27 cellular contexts compared by ENCODE assay signal in the genomic region with DNA sequence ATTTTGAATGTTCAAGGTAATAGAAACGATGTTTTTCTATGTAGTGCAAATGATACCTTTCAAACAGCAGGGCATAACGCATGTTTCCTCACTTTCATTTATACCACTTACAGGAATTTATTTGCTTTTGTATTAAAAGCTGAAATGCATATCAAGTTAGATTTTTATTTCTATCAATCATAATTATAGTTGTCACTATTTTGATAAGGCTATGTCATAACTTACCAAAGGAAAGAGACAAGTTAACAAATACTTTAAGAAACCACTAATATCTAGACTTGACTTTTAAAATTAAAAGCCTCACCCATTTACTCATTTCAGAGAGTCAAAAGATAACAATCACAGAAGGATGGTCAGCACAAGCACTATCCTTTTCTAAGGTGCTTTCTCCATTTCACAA. TPM values are rescaled to one million over a fixed set of nuclear protein-coding genes. Genes with fewer than 3 reads are reported as not detected.
DNase-seq lines count a peak whose midpoint lies in the region; ATAC-seq and TF ChIP-seq lines count a peak whose summit lies in the region.
"Had no signal": no experiment of that assay in that cellular context is flagged by ENCODE, and none has a peak within 500 bp of the region (broad histone marks: within the 10 kb centered on the region; RNA-seq: fewer than 3 reads in every experiment).

No MANE protein-coding gene starts in this region.

- H4K20me1 ChIP-seq in Loucy (ENCODE audit: insufficient read depth, low read length, poor library complexity, severe bottlenecking) = peaks cover 60% of the 10 kb centered on the region
- peaks cover 69% of the 10 kb centered on the region for H4K20me1 ChIP-seq in PC-3 (ENCODE audit: low read length)

- POLR2A ChIA-PET in PC-3 (lab: Charles Lee; ENCODE audit: unreplicated experiment) = no interaction called here

- H3K4me3 Mint-ChIP-seq in activated T-cell treated with anti-CD3 and anti-CD28 coated beads, Interleukin-2, amount 50 U/mL, for 24 hours = no peak overlapping the region
- H3K4me3 Mint-ChIP-seq in activated naive CD8-positive, alpha-beta T cell = no peak overlapping the region
- H3K4me3 Mint-ChIP-seq in stimulated activated naive B cell treated with anti-CD40 and anti-IgM and Interleukin-4, amounts not matched to agents 10 μg/mL and 1 μg/mL and 100 μg/mL, for 72 hours = no peak overlapping the region
- no peak overlapping the region for H3K4me3 Mint-ChIP-seq in stimulated activated naive CD8-positive, alpha-beta T cell treated with anti-CD3 and anti-CD28 coated beads, Interleukin-15, amount 100 ng/mL, for 72 hours
- H3K4me3 Mint-ChIP-seq: activated CD4-positive, alpha-beta memory T cell treated with anti-CD3 and anti-CD28 coated beads, Interleukin-2, amount 10 ng/mL, durations not matched to agents 7 days and 5 days had no signal

- H3K27me3 ChIP-seq in Loucy (ENCODE audit: insufficient read depth, low read length, poor library complexity, severe bottlenecking) (no peaks in the 10 kb centered on the region), PC-3 (ENCODE audit: low read length) (no peaks in the 10 kb centered on the region)
- H3K27me3 ChIP-seq: colonic mucosa, heart right ventricle, ovary, tibial nerve had no signal

- peaks cover 3% of the 10 kb centered on the region for H3K36me3 Mint-ChIP-seq in activated T-cell treated with anti-CD3 and anti-CD28 coated beads, Interleukin-2, amount 50 U/mL, for 24 hours (ENCODE audit: low read depth)
- no peaks in the 10 kb centered on the region for H3K36me3 Mint-ChIP-seq in activated naive CD8-positive, alpha-beta T cell
- H3K36me3 Mint-ChIP-seq in stimulated activated naive B cell treated with anti-CD40 and anti-IgM and Interleukin-4, amounts not matched to agents 10 μg/mL and 1 μg/mL and 100 μg/mL, for 72 hours = peaks cover 0 to 8% of the 10 kb centered on the region in 2 donors

- no peak for DNase-seq in activated T-cell treated with anti-CD3 and anti-CD28 coated beads, Interleukin-2, amount 50 U/mL, for 24 hours
- DNase-seq in activated T-cell treated with anti-CD3 and anti-CD28 coated beads, Interleukin-2, amount 50 U/mL, for 1 hour = no peak
- no peak for DNase-seq in stimulated activated naive B cell treated with anti-CD40 and anti-IgM and Interleukin-4, amounts not matched to agents 10 μg/mL and 1 μg/mL and 100 μg/mL, for 72 hours
- no peak for DNase-seq in anterior cingulate cortex (lab: John Stamatoyannopoulos, UW)
- DNase-seq in PC-3 = no peak
- DNase-seq in stimulated activated naive CD8-positive, alpha-beta T cell treated with anti-CD3 and anti-CD28 coated beads, Interleukin-15, amount 100 ng/mL, for 72 hours = no peak
- DNase-seq: activated CD4-positive, alpha-beta memory T cell treated with anti-CD3 and anti-CD28 coated beads, Interleukin-2, amount 10 ng/mL, durations not matched to agents 7 days and 5 days; activated naive CD4-positive, alpha-beta T cell treated with Interleukin-2 at 50 U/mL for 16 hours; AML-193; Calu3; colonic mucosa; DMS79 treated with DMSO at 0.1 percent for 48 hours; effector memory CD8-positive, alpha-beta T cell; heart right ventricle; KBM-7; mucosa of descending colon; NCI-H146; NCI-H446; ovary; retina; T-helper 9 cell had no signal

- no peaks in the 10 kb centered on the region for H3K9me3 ChIP-seq in Loucy (ENCODE audit: insufficient read depth, low read depth, low read length)
- H3K9me3 ChIP-seq in PC-3 (ENCODE audit: low read length) = no peaks in the 10 kb centered on the region
- H3K9me3 ChIP-seq: A549, colonic mucosa, heart right ventricle, mucosa of descending colon, ovary, tibial nerve had no signal

- no peak for ATAC-seq in stimulated activated naive B cell treated with anti-CD40 and anti-IgM and Interleukin-4, amounts not matched to agents 10 μg/mL and 1 μg/mL and 100 μg/mL, for 72 hours (replicated peaks)
- no peak for ATAC-seq in PC-3
- ATAC-seq in stimulated activated naive CD8-positive, alpha-beta T cell treated with anti-CD3 and anti-CD28 coated beads, Interleukin-15, amount 100 ng/mL, for 72 hours = no peak
- ATAC-seq: A549; effector memory CD8-positive, alpha-beta T cell; heart right ventricle; mucosa of descending colon had no signal

- H3K4me2 ChIP-seq in Loucy (ENCODE audit: low read depth, low read length, poor library complexity, severe bottlenecking) (peak overlapping the region; percentile 32), PC-3 (ENCODE audit: low read length) (no peak overlapping the region)
- H3K4me2 ChIP-seq: A549 had no signal

- H3K36me3 ChIP-seq in Loucy (ENCODE audit: insufficient read depth, low read length) (no peaks in the 10 kb centered on the region), PC-3 (ENCODE audit: low read depth, low read length) (no peaks in the 10 kb centered on the region)
- H3K36me3 ChIP-seq: colonic mucosa, heart right ventricle, ovary, tibial nerve had no signal

- no peak for TF ChIP-seq CTCF in Loucy (conservative IDR thresholded peaks at IDR 0.05; ENCODE audit: low read length)
- TF ChIP-seq CTCF in PC-3 (conservative IDR thresholded peaks at IDR 0.05; ENCODE audit: low read depth, low read length) = no peak

- H3K4me1 Mint-ChIP-seq in activated T-cell treated with anti-CD3 and anti-CD28 coated beads, Interleukin-2, amount 50 U/mL, for 24 hours (ENCODE audit: low read depth) = peaks cover 86% of the 10 kb centered on the region
- H3K4me1 Mint-ChIP-seq in activated naive CD8-positive, alpha-beta T cell (ENCODE audit: low read depth) = peaks cover 85% of the 10 kb centered on the region
- H3K4me1 Mint-ChIP-seq in stimulated activated naive B cell treated with anti-CD40 and anti-IgM and Interleukin-4, amounts not matched to agents 10 μg/mL and 1 μg/mL and 100 μg/mL, for 72 hours = peaks cover 37 to 78% of the 10 kb centered on the region in 2 donors
- H3K4me1 Mint-ChIP-seq in stimulated activated naive CD8-positive, alpha-beta T cell treated with anti-CD3 and anti-CD28 coated beads, Interleukin-15, amount 100 ng/mL, for 72 hours = peaks cover 63% of the 10 kb centered on the region

- no peaks in the 10 kb centered on the region for H3K9me2 ChIP-seq in Loucy (replicated peaks; ENCODE audit: low read depth, low read length)
- no peaks in the 10 kb centered on the region for H3K9me2 ChIP-seq in PC-3 (replicated peaks; ENCODE audit: low read length)

- no peak overlapping the region for H3K4me3 ChIP-seq in Loucy (ENCODE audit: low read length, poor library complexity, severe bottlenecking)
- no peak overlapping the region for H3K4me3 ChIP-seq in PC-3 (ENCODE audit: low read length)
- H3K4me3 ChIP-seq: A549, colonic mucosa, heart right ventricle, lung, mucosa of descending colon, ovary, skin epidermis, tibial nerve had no signal

- peak overlapping the region; percentile 59 for H3K27ac Mint-ChIP-seq in activated T-cell treated with anti-CD3 and anti-CD28 coated beads, Interleukin-2, amount 50 U/mL, for 24 hours
- H3K27ac Mint-ChIP-seq in activated naive CD8-positive, alpha-beta T cell = peak overlapping the region; percentile 42
- peak overlapping the region; percentile 26 for H3K27ac Mint-ChIP-seq in stimulated activated naive B cell treated with anti-CD40 and anti-IgM and Interleukin-4, amounts not matched to agents 10 μg/mL and 1 μg/mL and 100 μg/mL, for 72 hours
- no peak overlapping the region for H3K27ac Mint-ChIP-seq in stimulated activated naive CD8-positive, alpha-beta T cell treated with anti-CD3 and anti-CD28 coated beads, Interleukin-15, amount 100 ng/mL, for 72 hours
- H3K27ac Mint-ChIP-seq: activated CD4-positive, alpha-beta memory T cell treated with anti-CD3 and anti-CD28 coated beads, Interleukin-2, amount 10 ng/mL, durations not matched to agents 7 days and 5 days had no signal

- H3K27ac ChIP-seq in PC-3 (ENCODE audit: low read length) = no peak overlapping the region
- H3K27ac ChIP-seq: A549, colonic mucosa, heart right ventricle, ovary, skin epidermis, tibial nerve had no signal

- no peak overlapping the region for H3K9ac ChIP-seq in Loucy (ENCODE audit: low read depth, low read length, poor library complexity, severe bottlenecking)
- H3K9ac ChIP-seq in PC-3 (ENCODE audit: low read length) = no peak overlapping the region

- no peaks in the 10 kb centered on the region for H3K27me3 Mint-ChIP-seq in activated T-cell treated with anti-CD3 and anti-CD28 coated beads, Interleukin-2, amount 50 U/mL, for 24 hours
- no peaks in the 10 kb centered on the region for H3K27me3 Mint-ChIP-seq in activated naive CD8-positive, alpha-beta T cell
- H3K27me3 Mint-ChIP-seq in stimulated activated naive B cell treated with anti-CD40 and anti-IgM and Interleukin-4, amounts not matched to agents 10 μg/mL and 1 μg/mL and 100 μg/mL, for 72 hours = no peaks in the 10 kb centered on the region
- H3K27me3 Mint-ChIP-seq in stimulated activated naive CD8-positive, alpha-beta T cell treated with anti-CD3 and anti-CD28 coated beads, Interleukin-15, amount 100 ng/mL, for 72 hours = no peaks in the 10 kb centered on the region
- H3K27me3 Mint-ChIP-seq: activated CD4-positive, alpha-beta memory T cell treated with anti-CD3 and anti-CD28 coated beads, Interleukin-2, amount 10 ng/mL, durations not matched to agents 7 days and 5 days; effector memory CD8-positive, alpha-beta T cell had no signal

- H3K9me3 Mint-ChIP-seq in activated T-cell treated with anti-CD3 and anti-CD28 coated beads, Interleukin-2, amount 50 U/mL, for 24 hours = no peaks in the 10 kb centered on the region
- no peaks in the 10 kb centered on the region for H3K9me3 Mint-ChIP-seq in activated naive CD8-positive, alpha-beta T cell (ENCODE audit: low read depth)
- no peaks in the 10 kb centered on the region for H3K9me3 Mint-ChIP-seq in stimulated activated naive B cell treated with anti-CD40 and anti-IgM and Interleukin-4, amounts not matched to agents 10 μg/mL and 1 μg/mL and 100 μg/mL, for 72 hours
- no peaks in the 10 kb centered on the region for H3K9me3 Mint-ChIP-seq in stimulated activated naive CD8-positive, alpha-beta T cell treated with anti-CD3 and anti-CD28 coated beads, Interleukin-15, amount 100 ng/mL, for 72 hours
- H3K9me3 Mint-ChIP-seq: activated CD4-positive, alpha-beta memory T cell treated with anti-CD3 and anti-CD28 coated beads, Interleukin-2, amount 10 ng/mL, durations not matched to agents 7 days and 5 days; effector memory CD8-positive, alpha-beta T cell had no signal

- peaks cover 6% of the 10 kb centered on the region; the same call in 1 of the 2 replicates for H3F3A ChIP-seq in Loucy (ENCODE audit: low read depth)
- peaks cover 4% of the 10 kb centered on the region for H3F3A ChIP-seq in PC-3 (ENCODE audit: low read length, unreplicated experiment)

- CTCF ChIA-PET in PC-3 (lab: Charles Lee) = no interaction called here

- intact Hi-C loops in PC-3 (cut with micrococcal nuclease) = no loop called here

- H2AFZ ChIP-seq in Loucy (ENCODE audit: low read length) (no peak overlapping the region), PC-3 (ENCODE audit: low read length) (no peak overlapping the region)

- H3K4me1 ChIP-seq in Loucy (ENCODE audit: insufficient read depth, low read length, poor library complexity, severe bottlenecking) (peaks cover 56% of the 10 kb centered on the region), PC-3 (ENCODE audit: insufficient read depth, low read length) (peaks cover 25% of the 10 kb centered on the region)
- H3K4me1 ChIP-seq: colonic mucosa had no signal

- no TSS peak for BruUV-seq in PC-3 (replicated peaks; lab: Mats Ljungman, UMichigan)

- peaks cover 90% of the 10 kb centered on the region for H3K79me2 ChIP-seq in Loucy (ENCODE audit: insufficient read depth, low read length)
- H3K79me2 ChIP-seq in PC-3 (ENCODE audit: low read length) = peaks cover 88% of the 10 kb centered on the region

RNA-seq across cellular contexts. Expression of a gene that starts 12.7 kb away (rescaled TPM):
- 5.8 and 7.7 TPM in 2 replicates for total RNA-seq in PC-3 (2014; rRNA removed)

RNA-seq across cellular contexts. Expression of a gene that starts 12.9 kb away (rescaled TPM):
- 8.9 and 9.6 TPM in 2 replicates for total RNA-seq in PC-3 (2014; rRNA removed)

Comparison
In these comparisons a context has a peak if more than half of its experiments do, and no peak if none do; other contexts are left out.
1. H3K27ac Mint-ChIP-seq: peak in activated T-cell treated with anti-CD3 and anti-CD28 coated beads, Interleukin-2, amount 50 U/mL, for 24 hours (single experiment), activated naive CD8-positive, alpha-beta T cell (single experiment) and stimulated activated naive B cell treated with anti-CD40 and anti-IgM and Interleukin-4, amounts not matched to agents 10 μg/mL and 1 μg/mL and 100 μg/mL, for 72 hours (single experiment); none in stimulated activated naive CD8-positive, alpha-beta T cell treated with anti-CD3 and anti-CD28 coated beads, Interleukin-15, amount 100 ng/mL, for 72 hours (0 of 2).